Comparison of ENCODE assay signal across 11 cellular contexts in genomic region chr2:217901826-217902225, GRCh38.
DNase-seq lines count a peak whose midpoint lies in the region; ATAC-seq and TF ChIP-seq lines count a peak whose summit lies in the region.
"Had no signal": no experiment of that assay in that cellular context is flagged by ENCODE, and none has a peak within 500 bp of the region (broad histone marks: within the 10 kb centered on the region; RNA-seq: fewer than 3 reads in every experiment).

No MANE protein-coding gene starts in this region.

- peaks cover 8% of the 10 kb centered on the region for H3K4me1 ChIP-seq in SJCRH30

- no peaks in the 10 kb centered on the region for H3K9me3 Mint-ChIP-seq in osteocyte (ENCODE audit: unreplicated experiment)
- H3K9me3 Mint-ChIP-seq: WTC11 had no signal

- TF ChIP-seq CTCF in fibroblast of the aortic adventitia (IDR thresholded peaks at IDR 0.05; ENCODE audit: insufficient read depth, low read length) (no peak), osteocyte (IDR thresholded peaks at IDR 0.05) (no peak)

- no peaks in the 10 kb centered on the region for H3K36me3 ChIP-seq in SJCRH30

- H3K4me1 Mint-ChIP-seq in osteocyte (ENCODE audit: unreplicated experiment): peaks cover 63% of the 10 kb centered on the region

- peak overlapping the region; percentile 89 for H3K27ac Mint-ChIP-seq in osteocyte (ENCODE audit: unreplicated experiment)
- H3K27ac Mint-ChIP-seq: WTC11 had no signal

- no peaks in the 10 kb centered on the region for H3K27me3 Mint-ChIP-seq in osteocyte (ENCODE audit: unreplicated experiment)

- no peaks in the 10 kb centered on the region for H3K9me3 ChIP-seq in SJCRH30 (replicated peaks)

- DNase-seq in AG08395 (ENCODE audit: low spot score): peak; percentile 74
- DNase-seq in SJCRH30: no peak
- peak; percentile 86 for DNase-seq in fibroblast of the aortic adventitia (ENCODE audit: low read depth)
- no peak for DNase-seq in osteocyte (ENCODE audit: extremely low spot score, unreplicated experiment)
- DNase-seq in effector CD4-positive, alpha-beta T cell: no peak
- DNase-seq: central memory CD4-positive, alpha-beta T cell; NCI-H526 treated with DMSO at 0.1 percent for 48 hours had no signal

- H3K27ac ChIP-seq in SJCRH30: peak overlapping the region; percentile 38; the same call in 1 of the 2 replicates

- ATAC-seq in HG03108 (IDR thresholded peaks at IDR 0.05; ENCODE audit: unreplicated experiment) (no peak), GM18511 (IDR thresholded peaks at IDR 0.05; ENCODE audit: unreplicated experiment) (no peak), HG03025 (IDR thresholded peaks at IDR 0.05; ENCODE audit: low FRiP score, unreplicated experiment) (no peak)
- ATAC-seq: WTC11 had no signal

- no peak overlapping the region for H3K4me3 ChIP-seq in SJCRH30
- H3K4me3 ChIP-seq in fibroblast of the aortic adventitia (ENCODE audit: low read depth, low read length): no peak overlapping the region

- H3K27me3 ChIP-seq in SJCRH30: no peaks in the 10 kb centered on the region

- no peak overlapping the region for H3K4me3 Mint-ChIP-seq in osteocyte (ENCODE audit: unreplicated experiment)
- H3K4me3 Mint-ChIP-seq: WTC11 had no signal

- peaks cover 5% of the 10 kb centered on the region for H3K36me3 Mint-ChIP-seq in osteocyte (ENCODE audit: unreplicated experiment)
- H3K36me3 Mint-ChIP-seq: WTC11 had no signal

Comparison
In these comparisons a context has a peak if more than half of its experiments do, and no peak if none do; other contexts are left out.
1. DNase-seq: peak in AG08395 (single experiment) and fibroblast of the aortic adventitia (single experiment); none in SJCRH30 (0 of 2), osteocyte (single experiment) and effector CD4-positive, alpha-beta T cell (single experiment).